8 cellular contexts compared by ENCODE assay signal in the genomic region with DNA sequence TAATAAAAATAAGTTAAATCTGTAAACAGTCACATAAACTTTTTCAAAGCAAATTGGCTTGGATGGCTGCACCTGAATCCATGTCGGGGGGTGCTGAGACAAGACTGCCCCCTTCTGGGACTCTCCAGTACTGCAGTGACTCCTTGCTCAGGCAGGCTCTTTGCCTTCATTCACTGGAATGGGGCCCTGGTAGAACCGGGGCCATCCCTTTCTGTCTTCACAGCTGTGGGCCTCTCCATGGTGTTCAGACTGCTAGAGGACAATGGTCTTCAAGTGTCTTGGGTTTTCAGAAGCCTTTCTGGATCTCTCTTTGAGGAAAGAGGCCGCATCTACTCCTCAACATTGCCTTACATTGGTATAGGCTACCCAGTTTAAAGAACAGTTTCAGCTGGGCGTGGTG. TPM values are rescaled to one million over a fixed set of nuclear protein-coding genes. Genes with fewer than 3 reads are reported as not detected.
A peak's percentile ranks its signal among the peaks of the same experiment; 100 is the strongest.
DNase-seq lines count a peak whose midpoint lies in the region; ATAC-seq and TF ChIP-seq lines count a peak whose summit lies in the region.

No MANE protein-coding gene starts in this region.

- intact Hi-C loops in OCI-LY7 (cut with micrococcal nuclease; ENCODE audit: unreplicated experiment), result loop anchor here (1.0 to 5.0 kb wide), 3 partner anchors 28 to 241 kb away; no protein-coding TSS in a partner anchor

- H3K9me3 Mint-ChIP-seq in CD4-positive, CD25-positive, alpha-beta regulatory T cell, result no peaks in the 10 kb centered on the region
- no peaks in the 10 kb centered on the region for H3K9me3 Mint-ChIP-seq in activated T-cell treated with anti-CD3 and anti-CD28 coated beads, Interleukin-2, amount 50 U/mL, for 24 hours

- no peak overlapping the region for H3K27ac Mint-ChIP-seq in CD4-positive, CD25-positive, alpha-beta regulatory T cell
- H3K27ac Mint-ChIP-seq in activated T-cell treated with anti-CD3 and anti-CD28 coated beads, Interleukin-2, amount 50 U/mL, for 24 hours, result no peak overlapping the region

- TF ChIP-seq CTCF in OCI-LY7 (conservative IDR thresholded peaks at IDR 0.05; ENCODE audit: low read length) (peak; percentile 93), tibial nerve (IDR thresholded peaks at IDR 0.05) (peak; percentile 76 to 87 (median 82))

- no peak overlapping the region for H3K4me3 Mint-ChIP-seq in CD4-positive, CD25-positive, alpha-beta regulatory T cell
- H3K4me3 Mint-ChIP-seq in activated T-cell treated with anti-CD3 and anti-CD28 coated beads, Interleukin-2, amount 50 U/mL, for 24 hours, result no peak overlapping the region

- no peaks in the 10 kb centered on the region for H3K9me2 ChIP-seq in OCI-LY7 (ENCODE audit: insufficient read depth, low read length)

- no peak for TF ChIP-seq EP300 in tibial nerve (IDR thresholded peaks at IDR 0.05)

- peaks cover 11% of the 10 kb centered on the region for H3K27me3 Mint-ChIP-seq in CD4-positive, CD25-positive, alpha-beta regulatory T cell
- H3K27me3 Mint-ChIP-seq in activated T-cell treated with anti-CD3 and anti-CD28 coated beads, Interleukin-2, amount 50 U/mL, for 24 hours, result peaks cover 14% of the 10 kb centered on the region

- H3K4me1 ChIP-seq in CD4-positive, CD25-positive, alpha-beta regulatory T cell (ENCODE audit: control insufficient read depth, insufficient read depth, low read length, poor library complexity, severe bottlenecking), result no peaks in the 10 kb centered on the region
- no peaks in the 10 kb centered on the region for H3K4me1 ChIP-seq in OCI-LY7 (ENCODE audit: insufficient read depth, low read length, poor library complexity, severe bottlenecking)
- peaks cover 0 to 27% (median 2%) of the 10 kb centered on the region in 4 donors for H3K4me1 ChIP-seq in tibial nerve

- DNase-seq in CD4-positive, CD25-positive, alpha-beta regulatory T cell, result peak; percentile 59 to 79 (median 78)
- peak; percentile 63 for DNase-seq in OCI-LY7 (ENCODE audit: low spot score)
- DNase-seq in activated T-cell treated with anti-CD3 and anti-CD28 coated beads, Interleukin-2, amount 50 U/mL, for 24 hours, result peak; percentile 85
- peak; percentile 65 for DNase-seq in fibroblast of peridontal ligament (ENCODE audit: extremely low read depth)
- DNase-seq in nucleus accumbens (lab: John Stamatoyannopoulos, UW), result peak in 41 of 56 donors; percentile 13 to 84 (median 43)
- DNase-seq in tibial nerve (ENCODE audit: low spot score in 2 of 2), result peak; percentile 68 to 92

- no peak overlapping the region for H3K4me2 ChIP-seq in OCI-LY7 (ENCODE audit: low read length)

- no peaks in the 10 kb centered on the region for H3K9me3 ChIP-seq in CD4-positive, CD25-positive, alpha-beta regulatory T cell (ENCODE audit: control insufficient read depth in 2 of 2, low read length in 2 of 2)
- no peaks in the 10 kb centered on the region for H3K9me3 ChIP-seq in OCI-LY7 (ENCODE audit: low read length)
- no peaks in the 10 kb centered on the region for H3K9me3 ChIP-seq in tibial nerve

- no peaks in the 10 kb centered on the region for H4K20me1 ChIP-seq in OCI-LY7 (ENCODE audit: insufficient read depth, low read length)

- CTCF ChIA-PET in OCI-LY7 (lab: Charles Lee; ENCODE audit: unreplicated experiment), result interaction anchor here (3.3 kb wide), 1 partner anchor 35 kb away, joined by 31 read pairs; no protein-coding TSS in a partner anchor

- peaks cover 3% of the 10 kb centered on the region for H3K27me3 ChIP-seq in CD4-positive, CD25-positive, alpha-beta regulatory T cell (ENCODE audit: control insufficient read depth, insufficient read depth, low read length)
- H3K27me3 ChIP-seq in tibial nerve, result no peaks in the 10 kb centered on the region

- ATAC-seq in CD4-positive, CD25-positive, alpha-beta regulatory T cell (ENCODE audit: low read depth in 2 of 2), result peak; percentile 71 to 81
- peak; percentile 57 for ATAC-seq in HG02759 (IDR thresholded peaks at IDR 0.05; ENCODE audit: unreplicated experiment)
- no peak for ATAC-seq in GM21528 (IDR thresholded peaks at IDR 0.05; ENCODE audit: low FRiP score, unreplicated experiment)

- no peaks in the 10 kb centered on the region for H3K36me3 Mint-ChIP-seq in CD4-positive, CD25-positive, alpha-beta regulatory T cell
- H3K36me3 Mint-ChIP-seq in activated T-cell treated with anti-CD3 and anti-CD28 coated beads, Interleukin-2, amount 50 U/mL, for 24 hours (ENCODE audit: low read depth), result no peaks in the 10 kb centered on the region

- no peaks in the 10 kb centered on the region for H3K79me2 ChIP-seq in OCI-LY7 (ENCODE audit: insufficient read depth, low read depth, low read length)

- no peak overlapping the region for H2AFZ ChIP-seq in OCI-LY7 (ENCODE audit: low read length)

- WGBS in tibial nerve, 2 donors, result 40 to 44% methylated on average over 4 of the region's 4 CpGs

- BruUV-seq in OCI-LY7 (replicated peaks; lab: Mats Ljungman, UMichigan), result no TSS peak

- H3K36me3 ChIP-seq in CD4-positive, CD25-positive, alpha-beta regulatory T cell (ENCODE audit: control insufficient read depth, insufficient read depth, low read length), result no peaks in the 10 kb centered on the region
- H3K36me3 ChIP-seq in OCI-LY7 (ENCODE audit: insufficient read depth, low read length) (no peaks in the 10 kb centered on the region; the same call in 1 of the 2 replicates), tibial nerve (no peaks in the 10 kb centered on the region)

- TF ChIP-seq POLR2A in tibial nerve (IDR thresholded peaks at IDR 0.05), result no peak

- no peak overlapping the region for H3K27ac ChIP-seq in CD4-positive, CD25-positive, alpha-beta regulatory T cell (ENCODE audit: insufficient read depth, low read length, poor library complexity, severe bottlenecking)
- no peak overlapping the region for H3K27ac ChIP-seq in OCI-LY7 (ENCODE audit: low read depth, low read length, poor library complexity, severe bottlenecking)
- no peak overlapping the region for H3K27ac ChIP-seq in tibial nerve

- H3K4me1 Mint-ChIP-seq in CD4-positive, CD25-positive, alpha-beta regulatory T cell, result no peaks in the 10 kb centered on the region
- no peaks in the 10 kb centered on the region for H3K4me1 Mint-ChIP-seq in activated T-cell treated with anti-CD3 and anti-CD28 coated beads, Interleukin-2, amount 50 U/mL, for 24 hours (ENCODE audit: low read depth)

- H3K4me3 ChIP-seq in CD4-positive, CD25-positive, alpha-beta regulatory T cell (ENCODE audit: low read depth, low read length), result no peak overlapping the region
- H3K4me3 ChIP-seq in OCI-LY7 (ENCODE audit: low read depth, low read length, poor library complexity, severe bottlenecking) (no peak overlapping the region), tibial nerve (no peak overlapping the region)

- POLR2A ChIA-PET in OCI-LY7 (lab: Charles Lee), result interaction anchor here (0.9 to 1.5 kb wide), 2 partner anchors 10 to 34 kb away, joined by 3 to 5 read pairs; no protein-coding TSS in a partner anchor

RNA-seq across cellular contexts. Expression of gene IMPDH1, which starts 16.1 kb away (rescaled TPM):
- 48.2 TPM for total RNA-seq in CD4-positive, CD25-positive, alpha-beta regulatory T cell
- polyA plus RNA-seq in CD4-positive, CD25-positive, alpha-beta regulatory T cell, result 10 to 100 TPM; 27.2 to 43.5 (median 32.4) TPM
- 23.3 and 26.6 TPM in 2 replicates for total RNA-seq in OCI-LY7 (2014; rRNA removed; shearing (Covaris generic))
- 50.5 and 51.3 TPM in 2 replicates for total RNA-seq in OCI-LY7 (2022)
- total RNA-seq in tibial nerve, result 100 to 1,000 TPM in 1 of 4 donors, 10 to 100 TPM in 3; 50.2 to 102 (median 74.0) TPM

RNA-seq across cellular contexts. Expression of gene HILPDA, which starts 29.8 kb away (rescaled TPM):
- 4.1 TPM for total RNA-seq in CD4-positive, CD25-positive, alpha-beta regulatory T cell
- 1 to 10 TPM; 1.6 to 8.8 (median 5.5) TPM for polyA plus RNA-seq in CD4-positive, CD25-positive, alpha-beta regulatory T cell
- 23.7 and 33.9 TPM in 2 replicates for total RNA-seq in OCI-LY7 (2014; rRNA removed; shearing (Covaris generic))
- total RNA-seq in OCI-LY7 (2022), result 19.4 and 22.4 TPM in 2 replicates
- total RNA-seq in tibial nerve, result 10 to 100 TPM; 32.4 to 64.2 (median 38.3) TPM

RNA-seq across cellular contexts. Expression of gene METTL2B, which starts 50.7 kb away (rescaled TPM):
- 19.6 TPM for total RNA-seq in CD4-positive, CD25-positive, alpha-beta regulatory T cell
- 10 to 100 TPM in 3 of 4 donors, 1 to 10 TPM in 1; 9.2 to 17.0 (median 13.8) TPM for polyA plus RNA-seq in CD4-positive, CD25-positive, alpha-beta regulatory T cell
- 25.4 and 27.8 TPM in 2 replicates for total RNA-seq in OCI-LY7 (2014; rRNA removed; shearing (Covaris generic))
- total RNA-seq in OCI-LY7 (2022) (35.4 and 40.7 TPM in 2 replicates), tibial nerve (10 to 100 TPM; 21.6 to 27.9 (median 24.1) TPM)
